In genomic region chr7:26332698-26333097, GRCh38 we compare ENCODE assay signal across 20 cellular contexts.
"Had no signal": no experiment of that assay in that cellular context is flagged by ENCODE, and none has a peak within 500 bp of the region (broad histone marks: within the 10 kb centered on the region; RNA-seq: fewer than 3 reads in every experiment).

No MANE protein-coding gene starts in this region.

- H3K9me3 Mint-ChIP-seq: activated CD4-positive, alpha-beta T cell treated with anti-CD3 and anti-CD28 coated beads, Interleukin-2, amount 10 ng/mL, durations not matched to agents 24 days and 14 days; activated naive CD4-positive, alpha-beta T cell treated with anti-CD3 and anti-CD28 coated beads for 36 hours; activated T-helper 17 cell treated with anti-CD3 and anti-CD28 coated beads, Interleukin-2, amount 50 U/mL, for 72 hours; endodermal cell had no signal

- H3K4me3 Mint-ChIP-seq: activated CD4-positive, alpha-beta T cell treated with anti-CD3 and anti-CD28 coated beads, Interleukin-2, amount 10 ng/mL, durations not matched to agents 24 days and 14 days; activated CD8-positive, alpha-beta T cell treated with anti-CD3 and anti-CD28 coated beads for 36 hours; activated naive CD4-positive, alpha-beta T cell treated with anti-CD3 and anti-CD28 coated beads for 36 hours; activated T-helper 17 cell treated with anti-CD3 and anti-CD28 coated beads, Interleukin-2, amount 50 U/mL, for 72 hours; brain; endodermal cell; nephron progenitor cell; type B pancreatic cell had no signal

- H3K27ac Mint-ChIP-seq: activated CD4-positive, alpha-beta T cell treated with anti-CD3 and anti-CD28 coated beads, Interleukin-2, amount 10 ng/mL, durations not matched to agents 24 days and 14 days; activated CD8-positive, alpha-beta T cell treated with anti-CD3 and anti-CD28 coated beads for 36 hours; activated naive CD4-positive, alpha-beta T cell treated with anti-CD3 and anti-CD28 coated beads for 36 hours; activated T-helper 17 cell treated with anti-CD3 and anti-CD28 coated beads, Interleukin-2, amount 50 U/mL, for 72 hours; brain; endodermal cell; nephron progenitor cell; type B pancreatic cell had no signal

- ATAC-seq: activated CD8-positive, alpha-beta T cell treated with anti-CD3 and anti-CD28 coated beads for 36 hours; activated T-helper 17 cell treated with anti-CD3 and anti-CD28 coated beads, Interleukin-2, amount 50 U/mL, for 72 hours; foreskin keratinocyte; left cardiac atrium had no signal

- H3K36me3 Mint-ChIP-seq: type B pancreatic cell had no signal

- H3K4me1 Mint-ChIP-seq: brain had no signal

- DNase-seq: activated CD4-positive, alpha-beta T cell treated with anti-CD3 and anti-CD28 coated beads, Interleukin-2, amount 10 ng/mL, durations not matched to agents 24 days and 14 days; activated CD8-positive, alpha-beta T cell treated with anti-CD3 and anti-CD28 coated beads for 36 hours; activated naive CD4-positive, alpha-beta T cell treated with anti-CD3 and anti-CD28 coated beads for 36 hours; activated T-cell treated with anti-CD3 and anti-CD28 coated beads, Interleukin-2, amount 50 U/mL, for 1 hour; anterior cingulate cortex; caudate nucleus; dorsolateral prefrontal cortex; endodermal cell; foreskin keratinocyte; glutamatergic neuron; hippocampal formation; left cardiac atrium; midbrain; nephron progenitor cell; occipital lobe; stimulated activated CD4-positive, alpha-beta T cell treated with anti-CD3 and anti-CD28 coated beads, Interleukin-2, amount 100 ng/mL, for 24 hours; stomach had no signal

- H3K27me3 Mint-ChIP-seq: activated CD4-positive, alpha-beta T cell treated with anti-CD3 and anti-CD28 coated beads, Interleukin-2, amount 10 ng/mL, durations not matched to agents 24 days and 14 days; activated CD8-positive, alpha-beta T cell treated with anti-CD3 and anti-CD28 coated beads for 36 hours; activated T-helper 17 cell treated with anti-CD3 and anti-CD28 coated beads, Interleukin-2, amount 50 U/mL, for 72 hours; brain; type B pancreatic cell had no signal
